ENCODE assay signal across 1 cellular context in genomic region chr16:58506241-58507194, GRCh38.
TF ChIP-seq lines count a peak whose summit lies in the region.

No MANE protein-coding gene starts in this region.

TF ChIP-seq in GM12878, 131 proteins besides CTCF, POLR2A, EP300 and RAD21 (continued from another document):
- TF ChIP-seq ZNF592 (IDR thresholded peaks at IDR 0.05), result no peak
- no peak for TF ChIP-seq PBX3 (IDR thresholded peaks at IDR 0.05; ENCODE audit: insufficient replicate concordance, low read depth, low read length)
- no peak for TF ChIP-seq TCF7 (IDR thresholded peaks at IDR 0.05; ENCODE audit: borderline replicate concordance)
- TF ChIP-seq REST (IDR thresholded peaks at IDR 0.05; ENCODE audit: low read depth, low read length), result no peak
- TF ChIP-seq BCL3 (IDR thresholded peaks at IDR 0.05; ENCODE audit: borderline replicate concordance, insufficient read depth, low read depth, low read length, poor library complexity, severe bottlenecking), result no peak
- no peak for TF ChIP-seq SMC3 (IDR thresholded peaks at IDR 0.05; ENCODE audit: borderline replicate concordance, low read length)
- TF ChIP-seq SMAD1 (IDR thresholded peaks at IDR 0.05; ENCODE audit: low read depth, partially characterized antibody), result no peak
